ENCODE assay signal across 6 cellular contexts in the genomic region with DNA sequence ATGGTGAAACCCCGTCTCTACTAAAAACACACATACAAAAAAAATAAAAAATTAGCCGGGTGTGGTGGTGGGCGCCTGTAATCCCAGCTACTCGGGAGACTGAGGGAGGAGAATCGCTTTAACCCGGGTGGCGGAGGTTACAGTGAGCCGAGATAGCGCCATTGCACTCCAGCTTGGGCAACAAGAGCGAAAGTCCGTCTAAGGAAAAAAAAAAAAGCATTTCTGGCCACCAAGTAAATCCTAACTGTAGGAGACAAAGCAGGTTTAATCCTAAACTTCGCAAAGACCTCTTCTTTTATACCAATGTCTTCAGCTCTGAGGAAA. TPM values are rescaled to one million over a fixed set of nuclear protein-coding genes. Genes with fewer than 3 reads are reported as not detected.
DNase-seq lines count a peak whose midpoint lies in the region; ATAC-seq and TF ChIP-seq lines count a peak whose summit lies in the region.
"Not testable (repeated sequence)": the region's sequence is repeated elsewhere in the genome, so short reads cannot be mapped to it uniquely, and the experiment has no call there.

No MANE protein-coding gene starts in this region.

- TF ChIP-seq CTCF in C4-2B (conservative IDR thresholded peaks at IDR 0.05); MM.1S (IDR thresholded peaks at IDR 0.05; ENCODE audit: low read length); endothelial cell (IDR thresholded peaks at IDR 0.05; ENCODE audit: unreplicated experiment): not testable (repeated sequence)

- not testable (repeated sequence) for H3K4me1 Mint-ChIP-seq in activated T-helper 17 cell treated with anti-CD3 and anti-CD28 coated beads, Interleukin-2, amount 50 U/mL, for 72 hours
- H3K4me1 Mint-ChIP-seq in endothelial cell (ENCODE audit: unreplicated experiment) (peaks cover 35% of the 10 kb centered on the region), memory B cell (peaks cover 12% of the 10 kb centered on the region)

- H3K36me3 ChIP-seq in MM.1S (replicated peaks; ENCODE audit: insufficient read depth, low read length): not testable (repeated sequence)
- H3K36me3 ChIP-seq in skeletal muscle tissue (ENCODE audit: control insufficient read depth in 3 of 3, insufficient read depth in 3 of 3, low read length in 3 of 3): peaks cover 14 to 17% (median 16%) of the 10 kb centered on the region in 3 donors

- H3K4me3 ChIP-seq in MM.1S (ENCODE audit: low read length) (peak overlapping the region; percentile 78), skeletal muscle tissue (ENCODE audit: low read length in 3 of 3) (peak overlapping the region; percentile 97 to 99 (median 97))

- H3K36me3 Mint-ChIP-seq in activated T-helper 17 cell treated with anti-CD3 and anti-CD28 coated beads, Interleukin-2, amount 50 U/mL, for 72 hours (ENCODE audit: low read depth): peaks cover 41% of the 10 kb centered on the region
- H3K36me3 Mint-ChIP-seq in endothelial cell (ENCODE audit: low read depth, unreplicated experiment): peaks cover 12% of the 10 kb centered on the region
- H3K36me3 Mint-ChIP-seq in memory B cell: not testable (repeated sequence)

- peak overlapping the region; percentile 89 for H3K4me2 ChIP-seq in MM.1S (ENCODE audit: low read depth, low read length)

- peaks cover 28% of the 10 kb centered on the region for H3K79me2 ChIP-seq in MM.1S (ENCODE audit: low read length)

- H3K4me3 Mint-ChIP-seq in activated T-helper 17 cell treated with anti-CD3 and anti-CD28 coated beads, Interleukin-2, amount 50 U/mL, for 72 hours: peak overlapping the region; percentile 93
- H3K4me3 Mint-ChIP-seq in endothelial cell (ENCODE audit: unreplicated experiment): peak overlapping the region; percentile 98
- peak overlapping the region; percentile 98 for H3K4me3 Mint-ChIP-seq in memory B cell

- H3K9me3 Mint-ChIP-seq in activated T-helper 17 cell treated with anti-CD3 and anti-CD28 coated beads, Interleukin-2, amount 50 U/mL, for 72 hours; endothelial cell (ENCODE audit: unreplicated experiment); memory B cell: not testable (repeated sequence)

- H3K9me2 ChIP-seq in MM.1S (replicated peaks; ENCODE audit: insufficient read depth, low read length): not testable (repeated sequence)

- H3K9ac ChIP-seq in MM.1S (ENCODE audit: low read length) (peak overlapping the region; percentile 71; the same call in 1 of the 2 replicates), skeletal muscle tissue (ENCODE audit: low read depth in 1 of 3, low read length in 3 of 3) (peak overlapping the region; percentile 96 to 100 (median 98))

- H4K20me1 ChIP-seq in MM.1S (ENCODE audit: insufficient read depth, low read length): not testable (repeated sequence)

- peak overlapping the region; percentile 84 for H3K27ac ChIP-seq in C4-2B
- not testable (repeated sequence) for H3K27ac ChIP-seq in MM.1S (ENCODE audit: low read length); skeletal muscle tissue (ENCODE audit: low read depth, low read length)

- H3K27me3 ChIP-seq in MM.1S (replicated peaks; ENCODE audit: insufficient read depth, low read length); skeletal muscle tissue (ENCODE audit: control insufficient read depth in 3 of 3, insufficient read depth in 3 of 3, low read length in 3 of 3): not testable (repeated sequence)

- DNase-seq in MM.1S; endothelial cell (ENCODE audit: low spot score); memory B cell (ENCODE audit: low spot score in 2 of 2): not testable (repeated sequence)

- H3K4me1 ChIP-seq in MM.1S (ENCODE audit: low read length): not testable (repeated sequence)
- H3K4me1 ChIP-seq in skeletal muscle tissue (ENCODE audit: control insufficient read depth in 3 of 3, insufficient read depth in 3 of 3, low read length in 3 of 3): peaks cover 10 to 23% (median 16%) of the 10 kb centered on the region in 3 donors

- H3F3A ChIP-seq in MM.1S (ENCODE audit: insufficient read depth, low read length): not testable (repeated sequence)

- not testable (repeated sequence) for ATAC-seq in activated T-helper 17 cell treated with anti-CD3 and anti-CD28 coated beads, Interleukin-2, amount 50 U/mL, for 72 hours (replicated peaks); memory B cell (ENCODE audit: low read depth)

- not testable (repeated sequence) for H2AFZ ChIP-seq in MM.1S (ENCODE audit: low read length)

- not testable (repeated sequence) for H3K27me3 Mint-ChIP-seq in activated T-helper 17 cell treated with anti-CD3 and anti-CD28 coated beads, Interleukin-2, amount 50 U/mL, for 72 hours; endothelial cell (ENCODE audit: unreplicated experiment); memory B cell

- peak overlapping the region; percentile 92 for H3K27ac Mint-ChIP-seq in activated T-helper 17 cell treated with anti-CD3 and anti-CD28 coated beads, Interleukin-2, amount 50 U/mL, for 72 hours
- H3K27ac Mint-ChIP-seq in endothelial cell (ENCODE audit: unreplicated experiment): peak overlapping the region; percentile 85
- H3K27ac Mint-ChIP-seq in memory B cell: peak overlapping the region; percentile 96

- H3K9me3 ChIP-seq in MM.1S (replicated peaks; ENCODE audit: insufficient read depth, low read length); skeletal muscle tissue (ENCODE audit: control insufficient read depth in 3 of 3, low read length in 3 of 3): not testable (repeated sequence)

RNA-seq across cellular contexts. Expression of gene GGCX, which starts 0.9 kb away (rescaled TPM):
- 10 to 100 TPM; 21.3 to 21.7 TPM for total RNA-seq in activated T-helper 17 cell treated with anti-CD3 and anti-CD28 coated beads, Interleukin-2, amount 50 U/mL, for 72 hours
- total RNA-seq in endothelial cell (ENCODE audit: unreplicated experiment): 145 TPM
- 24.5 TPM for total RNA-seq in skeletal muscle tissue

RNA-seq across cellular contexts. Expression of gene VAMP8, which starts 17.0 kb away (rescaled TPM):
- 100 to 1,000 TPM; 103 to 124 TPM for total RNA-seq in activated T-helper 17 cell treated with anti-CD3 and anti-CD28 coated beads, Interleukin-2, amount 50 U/mL, for 72 hours
- total RNA-seq in endothelial cell (ENCODE audit: unreplicated experiment): 225 TPM
- 4.7 TPM for total RNA-seq in skeletal muscle tissue

RNA-seq across cellular contexts. Expression of gene MAT2A, which starts 21.4 kb away (rescaled TPM):
- 100 to 1,000 TPM; 214 to 308 TPM for total RNA-seq in activated T-helper 17 cell treated with anti-CD3 and anti-CD28 coated beads, Interleukin-2, amount 50 U/mL, for 72 hours
- total RNA-seq in endothelial cell (ENCODE audit: unreplicated experiment) (151 TPM), skeletal muscle tissue (57.9 TPM)

RNA-seq across cellular contexts. Expression of gene VAMP5, which starts 23.9 kb away (rescaled TPM):
- 10 to 100 TPM; 36.8 to 51.2 TPM for total RNA-seq in activated T-helper 17 cell treated with anti-CD3 and anti-CD28 coated beads, Interleukin-2, amount 50 U/mL, for 72 hours
- total RNA-seq in endothelial cell (ENCODE audit: unreplicated experiment) (296 TPM), skeletal muscle tissue (17.7 TPM)

RNA-seq across cellular contexts. Expression of gene RNF181, which starts 35.2 kb away (rescaled TPM):
- 100 to 1,000 TPM; 116 to 156 TPM for total RNA-seq in activated T-helper 17 cell treated with anti-CD3 and anti-CD28 coated beads, Interleukin-2, amount 50 U/mL, for 72 hours
- total RNA-seq in endothelial cell (ENCODE audit: unreplicated experiment) (155 TPM), skeletal muscle tissue (74.1 TPM)

Comparison
In these comparisons a context has a peak if more than half of its experiments do, and no peak if none do; other contexts are left out.
1. RNA of gene VAMP8, which starts 17.0 kb away (total RNA-seq): 225 TPM in endothelial cell (single experiment) and 103 to 124 TPM in activated T-helper 17 cell treated with anti-CD3 and anti-CD28 coated beads, Interleukin-2, amount 50 U/mL, for 72 hours; 4.7 TPM in skeletal muscle tissue (single experiment); every median in the first group is over 10 times any median in the second.
2. Peak in every context shown above with its lines, with median percentiles within 50 percentile points of each other: H3K27ac Mint-ChIP-seq and H3K4me3 Mint-ChIP-seq.